1 cellular context compared by ENCODE assay signal in genomic region chr1:24222008-24222407, GRCh38.
TF ChIP-seq lines count a peak whose summit lies in the region.

No MANE protein-coding gene starts in this region.

TF ChIP-seq in K562, 482 proteins besides CTCF, POLR2A, EP300 and RAD21:
- TF ChIP-seq FOSL1 (tag; conservative IDR thresholded peaks at IDR 0.05) (no peak), ZFX (CRISPR knock-in tag; IDR thresholded peaks at IDR 0.05) (no peak), CREB1 (IDR thresholded peaks at IDR 0.05) (no peak), CREB1 (CRISPR knock-in tag; IDR thresholded peaks at IDR 0.05) (no peak), NFIC (IDR thresholded peaks at IDR 0.05) (peak; percentile 70), NFATC3 (IDR thresholded peaks at IDR 0.05) (no peak)
- TF ChIP-seq, protein P1, sequence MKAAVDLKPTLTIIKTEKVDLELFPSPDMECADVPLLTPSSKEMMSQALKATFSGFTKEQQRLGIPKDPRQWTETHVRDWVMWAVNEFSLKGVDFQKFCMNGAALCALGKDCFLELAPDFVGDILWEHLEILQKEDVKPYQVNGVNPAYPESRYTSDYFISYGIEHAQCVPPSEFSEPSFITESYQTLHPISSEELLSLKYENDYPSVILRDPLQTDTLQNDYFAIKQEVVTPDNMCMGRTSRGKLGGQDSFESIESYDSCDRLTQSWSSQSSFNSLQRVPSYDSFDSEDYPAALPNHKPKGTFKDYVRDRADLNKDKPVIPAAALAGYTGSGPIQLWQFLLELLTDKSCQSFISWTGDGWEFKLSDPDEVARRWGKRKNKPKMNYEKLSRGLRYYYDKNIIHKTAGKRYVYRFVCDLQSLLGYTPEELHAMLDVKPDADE (conservative IDR thresholded peaks at IDR 0.05; ENCODE audit: control insufficient read depth, low read depth, low read length), result no peak
- TF ChIP-seq, protein P2, sequence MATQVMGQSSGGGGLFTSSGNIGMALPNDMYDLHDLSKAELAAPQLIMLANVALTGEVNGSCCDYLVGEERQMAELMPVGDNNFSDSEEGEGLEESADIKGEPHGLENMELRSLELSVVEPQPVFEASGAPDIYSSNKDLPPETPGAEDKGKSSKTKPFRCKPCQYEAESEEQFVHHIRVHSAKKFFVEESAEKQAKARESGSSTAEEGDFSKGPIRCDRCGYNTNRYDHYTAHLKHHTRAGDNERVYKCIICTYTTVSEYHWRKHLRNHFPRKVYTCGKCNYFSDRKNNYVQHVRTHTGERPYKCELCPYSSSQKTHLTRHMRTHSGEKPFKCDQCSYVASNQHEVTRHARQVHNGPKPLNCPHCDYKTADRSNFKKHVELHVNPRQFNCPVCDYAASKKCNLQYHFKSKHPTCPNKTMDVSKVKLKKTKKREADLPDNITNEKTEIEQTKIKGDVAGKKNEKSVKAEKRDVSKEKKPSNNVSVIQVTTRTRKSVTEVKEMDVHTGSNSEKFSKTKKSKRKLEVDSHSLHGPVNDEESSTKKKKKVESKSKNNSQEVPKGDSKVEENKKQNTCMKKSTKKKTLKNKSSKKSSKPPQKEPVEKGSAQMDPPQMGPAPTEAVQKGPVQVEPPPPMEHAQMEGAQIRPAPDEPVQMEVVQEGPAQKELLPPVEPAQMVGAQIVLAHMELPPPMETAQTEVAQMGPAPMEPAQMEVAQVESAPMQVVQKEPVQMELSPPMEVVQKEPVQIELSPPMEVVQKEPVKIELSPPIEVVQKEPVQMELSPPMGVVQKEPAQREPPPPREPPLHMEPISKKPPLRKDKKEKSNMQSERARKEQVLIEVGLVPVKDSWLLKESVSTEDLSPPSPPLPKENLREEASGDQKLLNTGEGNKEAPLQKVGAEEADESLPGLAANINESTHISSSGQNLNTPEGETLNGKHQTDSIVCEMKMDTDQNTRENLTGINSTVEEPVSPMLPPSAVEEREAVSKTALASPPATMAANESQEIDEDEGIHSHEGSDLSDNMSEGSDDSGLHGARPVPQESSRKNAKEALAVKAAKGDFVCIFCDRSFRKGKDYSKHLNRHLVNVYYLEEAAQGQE (CRISPR knock-in tag; IDR thresholded peaks at IDR 0.05; ENCODE audit: low read depth), result no peak
TF ChIP-seq in K562: peak in this region for 1.
